21 cellular contexts compared by ENCODE assay signal in the genomic region with DNA sequence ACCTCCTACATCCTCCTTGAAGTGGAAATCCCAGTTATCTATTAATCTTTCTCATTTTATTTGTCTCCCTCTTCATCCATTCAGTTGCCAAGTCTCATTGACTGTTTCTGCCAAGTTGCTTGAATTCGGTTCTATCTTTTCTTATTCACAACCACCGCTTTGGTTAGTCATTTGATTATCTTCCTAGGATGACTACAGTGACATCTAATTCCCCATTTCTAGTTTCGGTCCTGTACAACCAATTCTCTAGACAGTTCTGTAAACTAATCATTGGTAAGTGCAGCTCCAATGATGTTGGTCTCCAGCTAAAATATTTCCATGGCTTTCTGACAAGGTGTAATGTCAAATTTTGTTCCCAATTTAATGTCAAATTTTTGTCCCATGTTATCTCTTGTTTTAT.
DNase-seq lines count a peak whose midpoint lies in the region; ATAC-seq and TF ChIP-seq lines count a peak whose summit lies in the region.
"Had no signal": no experiment of that assay in that cellular context is flagged by ENCODE, and none has a peak within 500 bp of the region (broad histone marks: within the 10 kb centered on the region; RNA-seq: fewer than 3 reads in every experiment).

No MANE protein-coding gene starts in this region.

- H3K9me3 ChIP-seq in OCI-LY3 (ENCODE audit: insufficient read depth, low read length) (0 out of 2 replicates have a peak, but pooled peaks cover 7% of the 10 kb centered on the region), osteoblast (ENCODE audit: low read depth, low read length) (no peaks in the 10 kb centered on the region)
- H3K9me3 ChIP-seq: SJSA1 had no signal

- TF ChIP-seq CTCF in OCI-LY3 (IDR thresholded peaks at IDR 0.05; ENCODE audit: low read depth, low read length): no peak
- TF ChIP-seq CTCF in osteoblast (IDR thresholded peaks at IDR 0.05; ENCODE audit: extremely low read depth, low read depth, low read length): no peak

- H3K27ac ChIP-seq in OCI-LY3 (ENCODE audit: low read length) (no peak overlapping the region), osteoblast (ENCODE audit: low read depth, low read length) (peak overlapping the region; percentile 11)
- H3K27ac ChIP-seq: C4-2B, GM23248, RWPE1, SJSA1 had no signal

- H3K4me1 ChIP-seq in OCI-LY3 (ENCODE audit: low read length) (peaks cover 22% of the 10 kb centered on the region), osteoblast (ENCODE audit: insufficient read depth, low read length) (peaks cover 59% of the 10 kb centered on the region)
- H3K4me1 ChIP-seq: SJSA1 had no signal

- H3K4me3 ChIP-seq in OCI-LY3 (ENCODE audit: low read length) (no peak overlapping the region), osteoblast (ENCODE audit: insufficient read depth, low read length) (no peak overlapping the region)
- H3K4me3 ChIP-seq: GM23248, MG63, SJSA1 had no signal

- peak; percentile 48 for ATAC-seq in HG02610 (IDR thresholded peaks at IDR 0.05; ENCODE audit: unreplicated experiment)
- peak; percentile 54 for ATAC-seq in HG03565 (IDR thresholded peaks at IDR 0.05; ENCODE audit: unreplicated experiment)
- no peak for ATAC-seq in HG02763 (IDR thresholded peaks at IDR 0.05; ENCODE audit: unreplicated experiment)
- ATAC-seq: PC-3, T-helper 17 cell had no signal

- peak overlapping the region; percentile 51 for H3K4me2 ChIP-seq in OCI-LY3 (ENCODE audit: low read length)
- no peak overlapping the region for H3K4me2 ChIP-seq in osteoblast (ENCODE audit: insufficient read depth, low read length)

- no peaks in the 10 kb centered on the region for H4K20me1 ChIP-seq in OCI-LY3 (ENCODE audit: insufficient read depth, low read length)
- H4K20me1 ChIP-seq in osteoblast (ENCODE audit: insufficient read depth, low read length): no peaks in the 10 kb centered on the region

- H2AFZ ChIP-seq in OCI-LY3 (ENCODE audit: low read depth, low read length): no peak overlapping the region
- no peak overlapping the region for H2AFZ ChIP-seq in osteoblast (ENCODE audit: low read length)

- H3K9ac ChIP-seq in OCI-LY3 (ENCODE audit: low read length): no peak overlapping the region
- H3K9ac ChIP-seq: GM23248 had no signal

- peaks cover 3% of the 10 kb centered on the region for H3K36me3 ChIP-seq in OCI-LY3 (replicated peaks; ENCODE audit: low read depth, low read length)
- H3K36me3 ChIP-seq in osteoblast (ENCODE audit: insufficient read depth, low read length): no peaks in the 10 kb centered on the region
- H3K36me3 ChIP-seq: MG63, SJSA1 had no signal

- DNase-seq in osteoblast (ENCODE audit: insufficient read length, low spot score, missing footprints) (no peak), kidney tubule cell (ENCODE audit: low spot score) (no peak), DMS153 (lab: John Stamatoyannopoulos, UW) (no peak)
- DNase-seq: ACHN, AML-193, DMS79 treated with DMSO at 0.1 percent for 48 hours, GM23248, HCEC 1CT, Kasumi-1, MG63, NCI-H1105 treated with DMSO at 0.1 percent for 48 hours, NCI-H1694, PC-3, T-helper 17 cell had no signal

- H3K79me2 ChIP-seq in OCI-LY3 (ENCODE audit: low read length) (no peaks in the 10 kb centered on the region), osteoblast (ENCODE audit: insufficient read depth, low read length) (no peaks in the 10 kb centered on the region)

- H3K27me3 ChIP-seq in OCI-LY3 (ENCODE audit: low read depth, low read length) (peaks cover 4% of the 10 kb centered on the region; the same call in 1 of the 2 replicates), osteoblast (ENCODE audit: insufficient read depth, low read length) (no peaks in the 10 kb centered on the region)
- H3K27me3 ChIP-seq: MG63, SJSA1 had no signal
